In the genomic region with DNA sequence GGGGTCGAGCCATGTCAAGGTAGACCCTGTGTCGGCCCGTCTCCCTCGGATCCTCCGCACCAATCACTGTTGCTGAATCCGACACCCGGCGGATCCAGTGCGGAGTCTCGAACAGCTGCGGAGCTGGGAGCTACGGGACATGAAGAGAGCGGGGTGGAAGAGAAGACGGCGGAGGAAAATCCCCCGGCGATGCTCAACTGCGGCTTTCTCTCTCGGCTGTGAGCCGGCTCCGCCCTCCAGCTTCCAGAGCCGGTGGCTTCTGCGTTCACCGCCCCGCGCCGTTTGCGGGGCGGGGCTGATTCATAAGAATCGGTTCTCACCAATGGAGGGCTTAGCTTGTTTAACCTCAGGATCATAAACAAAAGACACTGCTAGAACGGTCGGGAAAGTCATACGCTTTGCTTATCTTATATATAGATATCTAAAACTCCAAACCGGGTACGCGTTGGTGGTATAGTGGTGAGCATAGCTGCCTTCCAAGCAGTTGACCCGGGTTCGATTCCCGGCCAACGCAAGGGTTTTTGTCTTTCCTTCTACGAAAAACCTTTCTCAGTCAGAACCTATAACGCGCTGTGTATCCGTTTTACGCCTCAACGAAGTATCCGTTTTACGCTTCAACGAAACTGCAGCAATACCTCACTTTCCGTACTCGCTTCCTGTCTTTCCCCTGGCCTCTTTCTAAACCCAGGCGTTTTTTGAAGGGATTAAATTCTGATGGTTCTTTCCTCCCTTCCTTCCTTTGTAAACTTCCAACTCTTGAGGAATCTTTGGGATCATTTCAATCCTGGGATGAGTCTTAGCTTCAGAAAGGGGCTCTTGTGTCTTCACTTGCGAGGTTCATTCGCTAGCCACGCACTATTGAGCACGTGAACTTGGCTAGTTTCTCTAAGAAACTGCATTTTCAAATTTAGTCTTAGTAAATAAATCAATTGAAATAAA, we compare ENCODE assay signal across 8 cellular contexts. TPM values are rescaled to one million over a fixed set of nuclear protein-coding genes. Genes with fewer than 3 reads are reported as not detected.
DNase-seq lines count a peak whose midpoint lies in the region; ATAC-seq, FAIRE-seq and TF ChIP-seq lines count a peak whose summit lies in the region.
"Not testable (repeated sequence)": the region's sequence is repeated elsewhere in the genome, so short reads cannot be mapped to it uniquely, and the experiment has no call there.

No MANE protein-coding gene starts in this region.

- CTCF ChIA-PET in GM10248 (lab: Yijun Ruan, JAX), result interaction anchor here (0.8 to 3.0 kb wide), 5 partner anchors 9 to 211 kb away, joined by 3 to 14 read pairs (median 3); no protein-coding TSS in a partner anchor

- H3K9me3 ChIP-seq in adipocyte (ENCODE audit: control insufficient read depth, low read length); cardiac muscle cell (ENCODE audit: low read depth); pancreas; thymus (ENCODE audit: control insufficient read depth): not testable (repeated sequence)

- WGBS in pancreas, 2 donors, result 1 to 2% methylated on average over 48 to 53 of the region's 56 CpGs
- WGBS in thymus, result 3% methylated on average over 54 of the region's 56 CpGs

- not testable (repeated sequence) for H3K27me3 ChIP-seq in adipocyte (replicated peaks; ENCODE audit: control insufficient read depth, insufficient read depth, low read length); pancreas; thymus (ENCODE audit: control insufficient read depth, insufficient read depth)
- peaks cover 29% of the 10 kb centered on the region for H3K27me3 ChIP-seq in cardiac muscle cell

- H3K4me3 ChIP-seq in adipocyte (ENCODE audit: low read length) (peak overlapping the region; percentile 91), cardiac muscle cell (peak overlapping the region; percentile 41), pancreas (peak overlapping the region; percentile 16 to 58 (median 30)), thymus (ENCODE audit: low read length) (peak overlapping the region; percentile 56)

- not testable (repeated sequence) for TF ChIP-seq CTCF in GM10248 (IDR thresholded peaks at IDR 0.05; ENCODE audit: control extremely low read depth, extremely low read depth, low read depth, missing control alignments); cardiac muscle cell (IDR thresholded peaks at IDR 0.05; ENCODE audit: low read depth, low read length); pancreas (IDR thresholded peaks at IDR 0.05)

- peak overlapping the region; percentile 70 for H3K27ac ChIP-seq in cardiac muscle cell
- H3K27ac ChIP-seq in pancreas, result peak overlapping the region in 2 of 4 donors; percentile 86 to 88
- peak overlapping the region; percentile 85 for H3K27ac ChIP-seq in thymus (ENCODE audit: low read depth)

- peak overlapping the region; percentile 81 for H3K9ac ChIP-seq in adipocyte (ENCODE audit: low read length)

- POLR2A ChIA-PET in GM10248 (lab: Yijun Ruan, JAX), result not testable (repeated sequence)

- intact Hi-C loops in pancreas (cut with DNase I), result not testable (repeated sequence)

- DNase-seq in GM10248 (ENCODE audit: extremely low spot score), result peak; percentile 66
- peak; percentile 67 for DNase-seq in NCI-H1417 treated with DMSO at 0.1 percent for 48 hours (lab: John Stamatoyannopoulos, UW)
- peak; percentile 88 for DNase-seq in T follicular helper cell (ENCODE audit: low read depth)
- peak; percentile 86 for DNase-seq in adipocyte (ENCODE audit: low read depth)
- DNase-seq in cardiac muscle cell (ENCODE audit: low read depth in 1 of 2, low spot score in 1 of 2), result peak; percentile 93 to 96
- DNase-seq in pancreas, result peak; percentile 67 to 89 (median 81)

- ATAC-seq in HG02840 (IDR thresholded peaks at IDR 0.05; ENCODE audit: low FRiP score, unreplicated experiment) (peak; percentile 66), pancreas (peak; percentile 79 to 85 (median 82))

- not testable (repeated sequence) for H3K36me3 ChIP-seq in adipocyte (ENCODE audit: control insufficient read depth, insufficient read depth, low read length, severe bottlenecking); cardiac muscle cell; pancreas; thymus (ENCODE audit: control insufficient read depth, insufficient read depth)

- FAIRE-seq in pancreas (lab: Jason Lieb, UNC), result not testable (repeated sequence)

- peaks cover 18% of the 10 kb centered on the region for H3K4me1 ChIP-seq in adipocyte (ENCODE audit: control insufficient read depth, insufficient read depth, low read length)
- H3K4me1 ChIP-seq in cardiac muscle cell (ENCODE audit: low read depth), result peaks cover 14% of the 10 kb centered on the region
- H3K4me1 ChIP-seq in pancreas; thymus (ENCODE audit: control insufficient read depth, insufficient read depth, low read length): not testable (repeated sequence)

RNA-seq across cellular contexts. Expression of gene HSPA6, which starts 6.6 kb away (rescaled TPM):
- total RNA-seq in cardiac muscle cell (0.56 TPM in 1 of 2 replicates, not detected in the other), pancreas (1 to 10 TPM in 3 of 6 donors, under 1 TPM in 3; 0.19 to 2.2 (median 0.91) TPM)
- polyA plus RNA-seq in cardiac muscle cell (not detected in 2 replicates), pancreas (1 to 10 TPM; 1.6 to 3.4 TPM), thymus (12.3 TPM)

RNA-seq across cellular contexts. Expression of gene FCGR3A, which starts 18.7 kb away (rescaled TPM):
- total RNA-seq in cardiac muscle cell (not detected in 2 replicates), pancreas (10 to 100 TPM in 2 of 6 donors, 1 to 10 TPM in 4; 2.0 to 23.1 (median 6.1) TPM)
- polyA plus RNA-seq in cardiac muscle cell (not detected in 2 replicates), pancreas (1 to 10 TPM; 2.3 to 2.4 TPM), thymus (41.1 TPM)

RNA-seq across cellular contexts. Expression of gene FCGR2A, which starts 25.7 kb away (rescaled TPM):
- 0.39 TPM in 1 of 2 replicates, not detected in the other for total RNA-seq in cardiac muscle cell
- polyA plus RNA-seq in cardiac muscle cell, result not detected in 2 replicates
- 10 to 100 TPM in 3 of 6 donors, 1 to 10 TPM in 3; 2.0 to 32.7 (median 7.6) TPM for total RNA-seq in pancreas
- polyA plus RNA-seq in pancreas, result 1 to 10 TPM; 2.1 to 3.1 TPM
- polyA plus RNA-seq in thymus, result 50.0 TPM

Comparison
In these comparisons a context has a peak if more than half of its experiments do, and no peak if none do; other contexts are left out.
1. H3K4me3 ChIP-seq: peak in every context shown above with its lines; median percentile 91 in adipocyte; 56 in thymus; 41 in cardiac muscle cell; 30 in pancreas.
2. RNA of gene FCGR3A, which starts 18.7 kb away (polyA plus RNA-seq): 41.1 TPM in thymus (single experiment); 2.3 to 2.4 TPM in pancreas and not detected in cardiac muscle cell; every median in the first group is over 10 times any median in the second.
3. RNA of gene FCGR2A, which starts 25.7 kb away (polyA plus RNA-seq): 50.0 TPM in thymus (single experiment); 2.1 to 3.1 TPM in pancreas and not detected in cardiac muscle cell; every median in the first group is over 10 times any median in the second.
4. Peak in every context shown above with its lines, with median percentiles within 50 percentile points of each other: DNase-seq.